17 cellular contexts compared by ENCODE assay signal in the genomic region with DNA sequence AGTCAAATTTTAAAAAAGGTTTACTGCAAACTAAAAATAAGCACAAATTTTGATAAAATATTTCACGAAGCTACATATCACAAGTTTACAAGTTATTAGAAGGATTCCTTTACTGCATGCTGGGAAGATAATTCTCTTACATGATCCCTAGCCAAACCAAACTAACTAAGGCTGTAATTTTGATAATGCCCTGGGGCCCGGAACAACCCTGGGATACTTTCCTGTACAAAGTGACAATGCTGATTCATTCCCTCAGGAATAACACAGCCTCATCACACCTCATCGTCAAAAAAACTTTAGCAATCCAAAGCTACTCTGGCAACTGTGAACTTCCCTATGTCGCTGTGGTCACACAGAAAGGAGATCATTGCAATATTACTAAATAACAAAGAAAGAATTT.
A peak's percentile ranks its signal among the peaks of the same experiment; 100 is the strongest.
DNase-seq lines count a peak whose midpoint lies in the region; ATAC-seq and TF ChIP-seq lines count a peak whose summit lies in the region.
"Had no signal": no experiment of that assay in that cellular context is flagged by ENCODE, and none has a peak within 500 bp of the region (broad histone marks: within the 10 kb centered on the region; RNA-seq: fewer than 3 reads in every experiment).

No MANE protein-coding gene starts in this region.

- CTCF ChIA-PET in activated CD4-positive, alpha-beta memory T cell treated with anti-CD3 and anti-CD28 coated beads for 36 hours (lab: Charles Lee), result interaction anchor here (1.1 kb wide), 2 partner anchors 100 to 187 kb away, joined by 4 read pairs; no protein-coding TSS in a partner anchor
- CTCF ChIA-PET in activated CD4-positive, alpha-beta memory T cell treated with anti-CD3 and anti-CD28 coated beads, Interleukin-2, amount 10 ng/mL, durations not matched to agents 7 days and 5 days (lab: Charles Lee), result no interaction called here
- CTCF ChIA-PET in activated CD8-positive, alpha-beta T cell treated with anti-CD3 and anti-CD28 coated beads for 36 hours (lab: Charles Lee), result interaction anchor here (1.3 to 3.4 kb wide), 3 partner anchors 13 to 203 kb away, joined by 3 to 16 read pairs (median 8); no protein-coding TSS in a partner anchor

- H2AFZ ChIP-seq in smooth muscle cell (ENCODE audit: low read depth), result no peak overlapping the region

- H4K20me1 ChIP-seq in smooth muscle cell (ENCODE audit: low read depth), result peaks cover 3% of the 10 kb centered on the region

- intact Hi-C loops in activated CD4-positive, alpha-beta memory T cell treated with anti-CD3 and anti-CD28 coated beads for 36 hours (cut with micrococcal nuclease), result no loop called here
- intact Hi-C loops in body of pancreas (cut with DNase I), result no loop called here
- intact Hi-C loops in activated CD8-positive, alpha-beta T cell treated with anti-CD3 and anti-CD28 coated beads for 36 hours (cut with micrococcal nuclease), result no loop called here

- H3K79me2 ChIP-seq in smooth muscle cell (ENCODE audit: low read depth), result no peaks in the 10 kb centered on the region

- no peaks in the 10 kb centered on the region for H3K9me3 Mint-ChIP-seq in activated CD4-positive, alpha-beta memory T cell treated with anti-CD3 and anti-CD28 coated beads for 36 hours
- H3K9me3 Mint-ChIP-seq in activated CD4-positive, alpha-beta memory T cell treated with anti-CD3 and anti-CD28 coated beads, Interleukin-2, amount 10 ng/mL, durations not matched to agents 7 days and 5 days, result no peaks in the 10 kb centered on the region
- H3K9me3 Mint-ChIP-seq in activated T-helper 17 cell treated with anti-CD3 and anti-CD28 coated beads, Interleukin-2, amount 50 U/mL, for 72 hours, result no peaks in the 10 kb centered on the region
- H3K9me3 Mint-ChIP-seq in activated CD8-positive, alpha-beta T cell treated with anti-CD3 and anti-CD28 coated beads for 36 hours, result no peaks in the 10 kb centered on the region
- H3K9me3 Mint-ChIP-seq: CD4-positive, alpha-beta memory T cell had no signal

- peak overlapping the region; percentile 45 for H3K27ac ChIP-seq in smooth muscle cell (ENCODE audit: low read depth)
- no peak overlapping the region for H3K27ac ChIP-seq in body of pancreas
- H3K27ac ChIP-seq: SJSA1 had no signal

- ATAC-seq in activated T-helper 17 cell treated with anti-CD3 and anti-CD28 coated beads, Interleukin-2, amount 50 U/mL, for 72 hours (replicated peaks), result no peak
- no peak for ATAC-seq in body of pancreas
- no peak for ATAC-seq in GM21529 (IDR thresholded peaks at IDR 0.05; ENCODE audit: unreplicated experiment)
- no peak for ATAC-seq in activated CD8-positive, alpha-beta T cell treated with anti-CD3 and anti-CD28 coated beads for 36 hours

- POLR2A ChIA-PET in activated CD4-positive, alpha-beta memory T cell treated with anti-CD3 and anti-CD28 coated beads for 36 hours (lab: Charles Lee), result no interaction called here
- POLR2A ChIA-PET in activated CD4-positive, alpha-beta memory T cell treated with anti-CD3 and anti-CD28 coated beads, Interleukin-2, amount 10 ng/mL, durations not matched to agents 7 days and 5 days (lab: Charles Lee), result interaction anchor here (1.3 to 1.6 kb wide), 2 partner anchors 14 to 16 kb away, joined by 3 read pairs; no protein-coding TSS in a partner anchor
- POLR2A ChIA-PET in activated CD8-positive, alpha-beta T cell treated with anti-CD3 and anti-CD28 coated beads for 36 hours (lab: Charles Lee), result no interaction called here

- H3K4me3 ChIP-seq in smooth muscle cell (no peak overlapping the region), body of pancreas (no peak overlapping the region)
- H3K4me3 ChIP-seq: SJSA1 had no signal

- H3K36me3 Mint-ChIP-seq in activated CD4-positive, alpha-beta memory T cell treated with anti-CD3 and anti-CD28 coated beads for 36 hours, result peaks cover 59% of the 10 kb centered on the region
- H3K36me3 Mint-ChIP-seq in activated CD4-positive, alpha-beta memory T cell treated with anti-CD3 and anti-CD28 coated beads, Interleukin-2, amount 10 ng/mL, durations not matched to agents 7 days and 5 days (ENCODE audit: low read depth), result peaks cover 77% of the 10 kb centered on the region
- peaks cover 98% of the 10 kb centered on the region for H3K36me3 Mint-ChIP-seq in activated T-helper 17 cell treated with anti-CD3 and anti-CD28 coated beads, Interleukin-2, amount 50 U/mL, for 72 hours (ENCODE audit: low read depth)
- peaks cover 59% of the 10 kb centered on the region for H3K36me3 Mint-ChIP-seq in activated CD8-positive, alpha-beta T cell treated with anti-CD3 and anti-CD28 coated beads for 36 hours (ENCODE audit: low read depth)

- DNase-seq in activated CD4-positive, alpha-beta memory T cell treated with anti-CD3 and anti-CD28 coated beads for 36 hours, result no peak
- no peak for DNase-seq in activated CD4-positive, alpha-beta memory T cell treated with anti-CD3 and anti-CD28 coated beads, Interleukin-2, amount 10 ng/mL, durations not matched to agents 7 days and 5 days
- DNase-seq in NCI-H146 treated with DMSO at 0.1 percent for 48 hours (lab: John Stamatoyannopoulos, UW; ENCODE audit: unreplicated experiment) (peak; percentile 5), smooth muscle cell (lab: John Stamatoyannopoulos, UW; ENCODE audit: unreplicated experiment) (no peak), body of pancreas (no peak)
- DNase-seq in activated CD8-positive, alpha-beta T cell treated with anti-CD3 and anti-CD28 coated beads for 36 hours, result no peak
- DNase-seq: 8988T; CD4-positive, alpha-beta memory T cell; MM.1S; NCI-H1092 treated with DMSO at 0.1 percent for 48 hours; NCI-H1694 treated with DMSO at 0.1 percent for 48 hours; NCI-H2107; NCI-H345; NCI-H774 had no signal

- H3K4me1 ChIP-seq in smooth muscle cell (ENCODE audit: low read depth) (peaks cover 17% of the 10 kb centered on the region), body of pancreas (no peaks in the 10 kb centered on the region)
- H3K4me1 ChIP-seq: SJSA1 had no signal

- no peak overlapping the region for H3K9ac ChIP-seq in smooth muscle cell (ENCODE audit: low read depth)

- no peaks in the 10 kb centered on the region for H3K27me3 ChIP-seq in smooth muscle cell (ENCODE audit: low read depth)
- H3K27me3 ChIP-seq in body of pancreas, result no peaks in the 10 kb centered on the region
- H3K27me3 ChIP-seq: SJSA1 had no signal

- H3K27me3 Mint-ChIP-seq in activated CD4-positive, alpha-beta memory T cell treated with anti-CD3 and anti-CD28 coated beads for 36 hours, result no peaks in the 10 kb centered on the region
- H3K27me3 Mint-ChIP-seq in activated CD4-positive, alpha-beta memory T cell treated with anti-CD3 and anti-CD28 coated beads, Interleukin-2, amount 10 ng/mL, durations not matched to agents 7 days and 5 days, result no peaks in the 10 kb centered on the region
- no peaks in the 10 kb centered on the region for H3K27me3 Mint-ChIP-seq in activated T-helper 17 cell treated with anti-CD3 and anti-CD28 coated beads, Interleukin-2, amount 50 U/mL, for 72 hours
- H3K27me3 Mint-ChIP-seq in activated CD8-positive, alpha-beta T cell treated with anti-CD3 and anti-CD28 coated beads for 36 hours, result no peaks in the 10 kb centered on the region
- H3K27me3 Mint-ChIP-seq: CD4-positive, alpha-beta memory T cell had no signal

- peaks cover 14% of the 10 kb centered on the region for H3F3A ChIP-seq in smooth muscle cell (ENCODE audit: low read depth)

- WGBS in smooth muscle cell (ENCODE audit: low lambda C conversion rate), result 36% methylated on average over 4 of the region's 4 CpGs
- 71 to 75% methylated on average over 4 of the region's 4 CpGs for WGBS in body of pancreas, 2 donors

- no peak overlapping the region for H3K4me2 ChIP-seq in smooth muscle cell

- TF ChIP-seq POLR2A in body of pancreas (IDR thresholded peaks at IDR 0.05), result no peak

- H3K36me3 ChIP-seq in smooth muscle cell (ENCODE audit: low read depth) (peaks cover 8% of the 10 kb centered on the region), body of pancreas (replicated peaks in 1 of 2; ENCODE audit: insufficient read depth in 1 of 2, low read depth in 2 of 2) (no peaks in the 10 kb centered on the region)

- H3K9me3 ChIP-seq in smooth muscle cell (replicated peaks; ENCODE audit: low read depth) (no peaks in the 10 kb centered on the region), body of pancreas (no peaks in the 10 kb centered on the region)
- H3K9me3 ChIP-seq: SJSA1 had no signal

- peak overlapping the region; percentile 20 for H3K27ac Mint-ChIP-seq in activated CD4-positive, alpha-beta memory T cell treated with anti-CD3 and anti-CD28 coated beads for 36 hours
- H3K27ac Mint-ChIP-seq in activated CD4-positive, alpha-beta memory T cell treated with anti-CD3 and anti-CD28 coated beads, Interleukin-2, amount 10 ng/mL, durations not matched to agents 7 days and 5 days, result no peak overlapping the region
- H3K27ac Mint-ChIP-seq in activated T-helper 17 cell treated with anti-CD3 and anti-CD28 coated beads, Interleukin-2, amount 50 U/mL, for 72 hours, result peak overlapping the region; percentile 50
- H3K27ac Mint-ChIP-seq in activated CD8-positive, alpha-beta T cell treated with anti-CD3 and anti-CD28 coated beads for 36 hours, result no peak overlapping the region

- no peak overlapping the region for H3K4me3 Mint-ChIP-seq in activated CD4-positive, alpha-beta memory T cell treated with anti-CD3 and anti-CD28 coated beads for 36 hours
- H3K4me3 Mint-ChIP-seq in activated CD4-positive, alpha-beta memory T cell treated with anti-CD3 and anti-CD28 coated beads, Interleukin-2, amount 10 ng/mL, durations not matched to agents 7 days and 5 days, result no peak overlapping the region
- H3K4me3 Mint-ChIP-seq in activated T-helper 17 cell treated with anti-CD3 and anti-CD28 coated beads, Interleukin-2, amount 50 U/mL, for 72 hours, result no peak overlapping the region
- H3K4me3 Mint-ChIP-seq in activated CD8-positive, alpha-beta T cell treated with anti-CD3 and anti-CD28 coated beads for 36 hours, result no peak overlapping the region
- H3K4me3 Mint-ChIP-seq: CD4-positive, alpha-beta memory T cell had no signal

- TF ChIP-seq CTCF in smooth muscle cell (IDR thresholded peaks at IDR 0.05; ENCODE audit: borderline replicate concordance, insufficient read depth, poor library complexity, severe bottlenecking) (no peak), body of pancreas (IDR thresholded peaks at IDR 0.05) (no peak)
- TF ChIP-seq CTCF in activated CD8-positive, alpha-beta T cell treated with anti-CD3 and anti-CD28 coated beads for 36 hours (IDR thresholded peaks at IDR 0.05), result no peak

- no peaks in the 10 kb centered on the region for H3K4me1 Mint-ChIP-seq in activated CD4-positive, alpha-beta memory T cell treated with anti-CD3 and anti-CD28 coated beads for 36 hours (ENCODE audit: low read depth)
- H3K4me1 Mint-ChIP-seq in activated CD4-positive, alpha-beta memory T cell treated with anti-CD3 and anti-CD28 coated beads, Interleukin-2, amount 10 ng/mL, durations not matched to agents 7 days and 5 days, result peaks cover 2% of the 10 kb centered on the region
- no peaks in the 10 kb centered on the region for H3K4me1 Mint-ChIP-seq in activated T-helper 17 cell treated with anti-CD3 and anti-CD28 coated beads, Interleukin-2, amount 50 U/mL, for 72 hours
- no peaks in the 10 kb centered on the region for H3K4me1 Mint-ChIP-seq in activated CD8-positive, alpha-beta T cell treated with anti-CD3 and anti-CD28 coated beads for 36 hours (ENCODE audit: low read depth)

Comparison
In these comparisons a context has a peak if more than half of its experiments do, and no peak if none do; other contexts are left out.
1. H3K27ac Mint-ChIP-seq: peak in activated CD4-positive, alpha-beta memory T cell treated with anti-CD3 and anti-CD28 coated beads for 36 hours (single experiment) and activated T-helper 17 cell treated with anti-CD3 and anti-CD28 coated beads, Interleukin-2, amount 50 U/mL, for 72 hours (single experiment); none in activated CD4-positive, alpha-beta memory T cell treated with anti-CD3 and anti-CD28 coated beads, Interleukin-2, amount 10 ng/mL, durations not matched to agents 7 days and 5 days (single experiment) and activated CD8-positive, alpha-beta T cell treated with anti-CD3 and anti-CD28 coated beads for 36 hours (single experiment).